Comparison of ENCODE assay signal across 8 cellular contexts in genomic region chr1:146966351-146966750, GRCh38. TPM values are rescaled to one million over a fixed set of nuclear protein-coding genes. Genes with fewer than 3 reads are reported as not detected.
DNase-seq lines count a peak whose midpoint lies in the region; ATAC-seq and TF ChIP-seq lines count a peak whose summit lies in the region.
"Not testable (repeated sequence)": the region's sequence is repeated elsewhere in the genome, so short reads cannot be mapped to it uniquely, and the experiment has no call there.

No MANE protein-coding gene starts in this region.

- H3K36me3 ChIP-seq in cardiac muscle cell, result not testable (repeated sequence)
- peaks cover 15% of the 10 kb centered on the region for H3K36me3 ChIP-seq in upper lobe of right lung

- not testable (repeated sequence) for H3K27ac Mint-ChIP-seq in CD14-positive monocyte; activated CD8-positive, alpha-beta T cell treated with anti-CD3 and anti-CD28 coated beads for 36 hours; mesothelial cell of epicardium

- POLR2A ChIA-PET in activated CD8-positive, alpha-beta T cell treated with anti-CD3 and anti-CD28 coated beads for 36 hours (lab: Charles Lee), result not testable (repeated sequence)

- H3K27ac ChIP-seq in cardiac muscle cell, upper lobe of right lung: not testable (repeated sequence)

- H3K4me1 ChIP-seq in cardiac muscle cell (ENCODE audit: low read depth); upper lobe of right lung: not testable (repeated sequence)

- not testable (repeated sequence) for H3K9me3 ChIP-seq in cardiac muscle cell (ENCODE audit: low read depth); upper lobe of right lung

- H3K4me3 Mint-ChIP-seq in CD14-positive monocyte; activated CD8-positive, alpha-beta T cell treated with anti-CD3 and anti-CD28 coated beads for 36 hours; mesothelial cell of epicardium: not testable (repeated sequence)

- not testable (repeated sequence) for H3K4me1 Mint-ChIP-seq in CD14-positive monocyte; activated CD8-positive, alpha-beta T cell treated with anti-CD3 and anti-CD28 coated beads for 36 hours (ENCODE audit: low read depth); mesothelial cell of epicardium

- CTCF ChIA-PET in activated CD8-positive, alpha-beta T cell treated with anti-CD3 and anti-CD28 coated beads for 36 hours (lab: Charles Lee), result not testable (repeated sequence)

- ATAC-seq in activated CD8-positive, alpha-beta T cell treated with anti-CD3 and anti-CD28 coated beads for 36 hours; upper lobe of right lung: not testable (repeated sequence)

- not testable (repeated sequence) for DNase-seq in CD14-positive monocyte (ENCODE audit: low spot score); activated CD8-positive, alpha-beta T cell treated with anti-CD3 and anti-CD28 coated beads for 36 hours; mesothelial cell of epicardium (ENCODE audit: low spot score in 2 of 2, unreplicated experiment in 2 of 2); upper lobe of right lung
- DNase-seq in NCI-H460 (ENCODE audit: extremely low read depth, low read depth), result peak; percentile 1
- peak; percentile 8 for DNase-seq in dermis blood vessel endothelial cell
- peak in 1 of 2 donors; percentile 17 for DNase-seq in cardiac muscle cell (ENCODE audit: low read depth in 1 of 2, low spot score in 1 of 2)

- peak; percentile 43 for TF ChIP-seq CTCF in CD14-positive monocyte (IDR thresholded peaks at IDR 0.05)
- peak; percentile 8; the same call in 1 of the 2 replicates for TF ChIP-seq CTCF in GM12875 (IDR thresholded peaks at IDR 0.05; ENCODE audit: borderline replicate concordance, insufficient read depth, low read depth, low read length)
- peak; percentile 28 for TF ChIP-seq CTCF in activated CD8-positive, alpha-beta T cell treated with anti-CD3 and anti-CD28 coated beads for 36 hours (IDR thresholded peaks at IDR 0.05)
- peak; percentile 32 for TF ChIP-seq CTCF in cardiac muscle cell (IDR thresholded peaks at IDR 0.05; ENCODE audit: low read depth, low read length)
- TF ChIP-seq CTCF in mesothelial cell of epicardium (IDR thresholded peaks at IDR 0.05; ENCODE audit: unreplicated experiment), result peak; percentile 25
- peak; percentile 38 for TF ChIP-seq CTCF in upper lobe of right lung (IDR thresholded peaks at IDR 0.05)

- peaks cover 39 to 60% of the 10 kb centered on the region in 2 donors for H3K36me3 Mint-ChIP-seq in CD14-positive monocyte
- H3K36me3 Mint-ChIP-seq in activated CD8-positive, alpha-beta T cell treated with anti-CD3 and anti-CD28 coated beads for 36 hours (ENCODE audit: low read depth); mesothelial cell of epicardium: not testable (repeated sequence)

- H3K9me3 Mint-ChIP-seq in CD14-positive monocyte; activated CD8-positive, alpha-beta T cell treated with anti-CD3 and anti-CD28 coated beads for 36 hours; mesothelial cell of epicardium: not testable (repeated sequence)

- H3K4me3 ChIP-seq in GM12875 (ENCODE audit: low read depth, low read length); cardiac muscle cell; upper lobe of right lung: not testable (repeated sequence)

- intact Hi-C loops in CD14-positive monocyte (cut with micrococcal nuclease); activated CD8-positive, alpha-beta T cell treated with anti-CD3 and anti-CD28 coated beads for 36 hours (cut with micrococcal nuclease); upper lobe of right lung (cut with DNase I): not testable (repeated sequence)

- not testable (repeated sequence) for H3K27me3 Mint-ChIP-seq in CD14-positive monocyte (ENCODE audit: low read depth in 3 of 3); activated CD8-positive, alpha-beta T cell treated with anti-CD3 and anti-CD28 coated beads for 36 hours; mesothelial cell of epicardium (ENCODE audit: low read depth)

- H3K27me3 ChIP-seq in cardiac muscle cell, upper lobe of right lung: not testable (repeated sequence)

RNA-seq across cellular contexts. Expression of gene NBPF12, which starts 28.2 kb away (rescaled TPM):
- polyA plus RNA-seq in CD14-positive monocyte (under 1 TPM; 0.40 to 0.68 TPM), cardiac muscle cell (3.6 and 5.7 TPM in 2 replicates)
- total RNA-seq in NCI-H460 (2014; rRNA removed; shearing (Covaris generic)), result 5.5 and 6.4 TPM in 2 replicates
- 12.7 and 18.9 TPM in 2 replicates for polyA plus RNA-seq in NCI-H460 (2014; cell fraction: nucleus; rRNA removed)
- 1 to 10 TPM; 5.9 to 6.4 TPM for total RNA-seq in activated CD8-positive, alpha-beta T cell treated with anti-CD3 and anti-CD28 coated beads for 36 hours
- total RNA-seq in dermis blood vessel endothelial cell (5.6 and 8.1 TPM in 2 replicates), cardiac muscle cell (6.2 and 10.5 TPM in 2 replicates), mesothelial cell of epicardium (18.3 to 20.5 TPM (median 19.7 TPM) in 3 replicates), upper lobe of right lung (14.2 TPM)
